In the genomic region with DNA sequence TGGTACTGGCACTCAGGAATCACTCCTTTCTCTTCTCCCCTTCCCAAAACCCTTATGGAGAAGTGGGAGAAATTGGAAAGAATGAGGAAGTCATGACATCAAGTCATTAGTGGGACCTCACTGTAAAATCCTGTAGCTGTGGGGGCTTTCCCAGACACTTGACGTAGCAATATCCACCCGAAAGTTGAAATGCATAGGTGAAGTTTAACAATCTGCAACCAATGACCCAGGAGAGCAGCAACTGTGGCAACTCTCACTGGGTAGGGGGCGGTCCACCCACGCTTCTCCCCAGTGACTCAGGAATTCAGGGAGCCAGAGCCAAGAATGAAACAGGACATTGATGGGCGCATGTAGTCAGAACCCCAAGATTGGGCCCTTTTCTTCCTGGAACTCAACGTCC, we compare ENCODE assay signal across 12 cellular contexts. TPM values are rescaled to one million over a fixed set of nuclear protein-coding genes. Genes with fewer than 3 reads are reported as not detected.
DNase-seq lines count a peak whose midpoint lies in the region; ATAC-seq and TF ChIP-seq lines count a peak whose summit lies in the region.
"Had no signal": no experiment of that assay in that cellular context is flagged by ENCODE, and none has a peak within 500 bp of the region (broad histone marks: within the 10 kb centered on the region; RNA-seq: fewer than 3 reads in every experiment).

No MANE protein-coding gene starts in this region.

- H3K4me3 ChIP-seq in ACC112 (ENCODE audit: low read depth, low read length) (peak overlapping the region; percentile 27; the same call in 1 of the 2 replicates), Peyer's patch (no peak overlapping the region), esophagus squamous epithelium (peak overlapping the region in 1 of 4 donors; percentile 36)

- DNase-seq in Peyer's patch, result no peak
- no peak for DNase-seq in esophagus squamous epithelium (lab: John Stamatoyannopoulos, UW)
- no peak for DNase-seq in omental fat pad (ENCODE audit: low spot score)
- no peak for DNase-seq in T-helper 17 cell
- DNase-seq in dedifferentiated amniotic fluid mesenchymal stem cell (ENCODE audit: extremely low spot score), result no peak
- DNase-seq in COLO829 (ENCODE audit: low spot score), result no peak
- DNase-seq: activated T-cell treated with anti-CD3 and anti-CD28 coated beads, Interleukin-2, amount 50 U/mL, for 24 hours; BE2C had no signal

- H3K27ac ChIP-seq in ACC112 (ENCODE audit: low read depth, low read length) (peak overlapping the region; percentile 36; the same call in 1 of the 2 replicates), Peyer's patch (peak overlapping the region; percentile 42 to 82 (median 58)), esophagus squamous epithelium (peak overlapping the region; percentile 67 to 91 (median 84))

- H3K27me3 ChIP-seq in ACC112 (ENCODE audit: insufficient read depth, low read length), result no peaks in the 10 kb centered on the region
- no peaks in the 10 kb centered on the region for H3K27me3 ChIP-seq in Peyer's patch
- no peaks in the 10 kb centered on the region for H3K27me3 ChIP-seq in esophagus squamous epithelium
- H3K27me3 ChIP-seq: BE2C had no signal

- peaks cover 22% of the 10 kb centered on the region for H3K4me1 ChIP-seq in ACC112 (ENCODE audit: control insufficient read depth, insufficient read depth, low read length, unreplicated experiment)
- peaks cover 0 to 21% (median 0%) of the 10 kb centered on the region in 4 donors for H3K4me1 ChIP-seq in Peyer's patch
- H3K4me1 ChIP-seq in esophagus squamous epithelium, result peaks cover 0 to 58% (median 31%) of the 10 kb centered on the region in 3 donors
- H3K4me1 ChIP-seq: BE2C had no signal

- peaks cover 33% of the 10 kb centered on the region for H3K27me3 Mint-ChIP-seq in T-helper 17 cell
- H3K27me3 Mint-ChIP-seq: activated T-cell treated with anti-CD3 and anti-CD28 coated beads, Interleukin-2, amount 50 U/mL, for 24 hours had no signal

- WGBS in esophagus squamous epithelium, 2 donors, result 46 to 71% methylated on average over 4 to 5 of the region's 6 CpGs

- ATAC-seq in omental fat pad (ENCODE audit: low FRiP score) (peak; percentile 69), T-helper 17 cell (no peak), GM19463 (IDR thresholded peaks at IDR 0.05; ENCODE audit: unreplicated experiment) (no peak)
- ATAC-seq: HCT116 had no signal

- H3K27ac Mint-ChIP-seq in T-helper 17 cell, result no peak overlapping the region
- H3K27ac Mint-ChIP-seq: activated T-cell treated with anti-CD3 and anti-CD28 coated beads, Interleukin-2, amount 50 U/mL, for 24 hours; T-helper 1 cell treated with Interleukin-12 subunit alpha and Interleukin-12 subunit beta and Interleukin-4 antibody, amounts not matched to agents 30 μg/mL and 1 μg/mL, for 36 hours had no signal

- no peak overlapping the region for H3K4me3 Mint-ChIP-seq in T-helper 17 cell
- H3K4me3 Mint-ChIP-seq: activated T-cell treated with anti-CD3 and anti-CD28 coated beads, Interleukin-2, amount 50 U/mL, for 24 hours; T-helper 1 cell treated with Interleukin-12 subunit alpha and Interleukin-12 subunit beta and Interleukin-4 antibody, amounts not matched to agents 30 μg/mL and 1 μg/mL, for 36 hours had no signal

- peak overlapping the region; percentile 72 for H2AFZ ChIP-seq in ACC112 (ENCODE audit: low read length, unreplicated experiment)

- peaks cover 13% of the 10 kb centered on the region for H3K4me1 Mint-ChIP-seq in T-helper 17 cell

- H3K36me3 Mint-ChIP-seq in T-helper 17 cell (ENCODE audit: low read depth), result no peaks in the 10 kb centered on the region

- H3K9me3 ChIP-seq in Peyer's patch (no peaks in the 10 kb centered on the region), esophagus squamous epithelium (no peaks in the 10 kb centered on the region), T-helper 17 cell (ENCODE audit: control insufficient read depth, low read length, poor library complexity, severe bottlenecking) (no peaks in the 10 kb centered on the region)
- H3K9me3 ChIP-seq: BE2C had no signal

- TF ChIP-seq POLR2A in Peyer's patch (IDR thresholded peaks at IDR 0.05) (no peak), esophagus squamous epithelium (IDR thresholded peaks at IDR 0.05) (no peak)

- H3K36me3 ChIP-seq in ACC112 (ENCODE audit: insufficient read depth, low read length) (no peaks in the 10 kb centered on the region), Peyer's patch (no peaks in the 10 kb centered on the region), esophagus squamous epithelium (no peaks in the 10 kb centered on the region)
- H3K36me3 ChIP-seq: BE2C had no signal

- intact Hi-C loops in esophagus squamous epithelium (cut with DNase I), result no loop called here

- no peaks in the 10 kb centered on the region for H3K79me2 ChIP-seq in ACC112 (ENCODE audit: control insufficient read depth, insufficient read depth, low read length, unreplicated experiment)

- no peak for TF ChIP-seq CTCF in Peyer's patch (IDR thresholded peaks at IDR 0.05)
- TF ChIP-seq CTCF in esophagus squamous epithelium (IDR thresholded peaks at IDR 0.05), result no peak
- no peak for TF ChIP-seq CTCF in omental fat pad (IDR thresholded peaks at IDR 0.05)

RNA-seq across cellular contexts. Expression of gene ABCA4, which starts 27.0 kb away (rescaled TPM):
- total RNA-seq in Peyer's patch (1 to 10 TPM; 2.1 to 7.5 (median 5.0) TPM), esophagus squamous epithelium (under 1 TPM in 2 of 4 donors, not detected in 2; 0.18 to 0.57 TPM), omental fat pad (under 1 TPM in 3 of 4 donors, not detected in 1; 0.37 to 0.79 (median 0.38) TPM), T-helper 17 cell (not detected)
